ENCODE assay signal across 12 cellular contexts in genomic region chr19:33904681-33905080, GRCh38.
A peak's percentile ranks its signal among the peaks of the same experiment; 100 is the strongest.
DNase-seq lines count a peak whose midpoint lies in the region; ATAC-seq and TF ChIP-seq lines count a peak whose summit lies in the region.
"Had no signal": no experiment of that assay in that cellular context is flagged by ENCODE, and none has a peak within 500 bp of the region (broad histone marks: within the 10 kb centered on the region; RNA-seq: fewer than 3 reads in every experiment).

No MANE protein-coding gene starts in this region.

- CTCF ChIA-PET in HEK293 (lab: Yijun Ruan, JAX), result interaction anchor here (0.7 kb wide), 2 partner anchors 127 to 243 kb away, joined by 3 to 4 read pairs; no protein-coding TSS in a partner anchor
- CTCF ChIA-PET in mammary epithelial cell (lab: Charles Lee; ENCODE audit: low non-redundant PET), result no interaction called here
- CTCF ChIA-PET in A673 (lab: Charles Lee), result no interaction called here

- POLR2A ChIA-PET in HEK293 (lab: Yijun Ruan, JAX), result no interaction called here
- POLR2A ChIA-PET in A673 (lab: Charles Lee; ENCODE audit: low non-redundant PET), result interaction anchor here (0.6 kb wide), 1 partner anchor 109 kb away, joined by 4 read pairs; no protein-coding TSS in a partner anchor

- H3K4me3 ChIP-seq in HEK293 (ENCODE audit: low read depth, low read length) (no peak overlapping the region), mammary epithelial cell (replicated peaks in 1 of 3; ENCODE audit: insufficient read depth in 1 of 3, low read depth in 2 of 3, low read length in 3 of 3) (no peak overlapping the region), kidney epithelial cell (ENCODE audit: low read depth, low read length) (no peak overlapping the region), gastrocnemius medialis (no peak overlapping the region), A673 (ENCODE audit: low read depth, low read length, poor library complexity, severe bottlenecking) (no peak overlapping the region)
- H3K4me3 ChIP-seq: mucosa of descending colon, SK-N-MC had no signal

- DNase-seq in mammary epithelial cell (peak; percentile 67), kidney epithelial cell (ENCODE audit: low read depth) (peak; percentile 45), gastrocnemius medialis (no peak), A673 (ENCODE audit: low spot score) (no peak), EL (no peak), left lobe of liver (ENCODE audit: low spot score) (no peak)
- DNase-seq: COR-L47, NCI-H2171 treated with DMSO at 0.1 percent for 48 hours had no signal

- H3K4me1 ChIP-seq in HEK293 (ENCODE audit: control insufficient read depth, insufficient read depth, low read length), result peaks cover 23% of the 10 kb centered on the region
- peaks cover 21% of the 10 kb centered on the region for H3K4me1 ChIP-seq in mammary epithelial cell (ENCODE audit: insufficient read depth, low read length)
- H3K4me1 ChIP-seq in gastrocnemius medialis, result peaks cover 3 to 4% of the 10 kb centered on the region in 2 donors
- H3K4me1 ChIP-seq in A673 (ENCODE audit: insufficient read depth, low read length, poor library complexity, severe bottlenecking), result no peaks in the 10 kb centered on the region

- no peaks in the 10 kb centered on the region for H4K20me1 ChIP-seq in mammary epithelial cell (ENCODE audit: insufficient read depth, low read length)

- H3K27me3 ChIP-seq in mammary epithelial cell (ENCODE audit: insufficient read depth, low read length) (no peaks in the 10 kb centered on the region), kidney epithelial cell (ENCODE audit: control insufficient read depth, insufficient read depth, low read length) (peaks cover 11% of the 10 kb centered on the region), gastrocnemius medialis (peaks cover 0 to 19% (median 15%) of the 10 kb centered on the region in 3 donors), A673 (replicated peaks; ENCODE audit: insufficient read depth, low read depth, low read length, poor library complexity) (peaks cover 55% of the 10 kb centered on the region)

- intact Hi-C loops in mammary epithelial cell (cut with micrococcal nuclease), result no loop called here
- intact Hi-C loops in gastrocnemius medialis (cut with DNase I; ENCODE audit: low total_unique reads), result no loop called here
- intact Hi-C loops in A673 (cut with micrococcal nuclease; ENCODE audit: unreplicated experiment), result no loop called here

- no peaks in the 10 kb centered on the region for H3K79me2 ChIP-seq in mammary epithelial cell (ENCODE audit: insufficient read depth, low read length)

- no peak for TF ChIP-seq POLR2A in gastrocnemius medialis (IDR thresholded peaks at IDR 0.05)

- H2AFZ ChIP-seq in mammary epithelial cell (ENCODE audit: low read depth, low read length), result no peak overlapping the region

- TF ChIP-seq CTCF in HEK293 (tag by site-specific recombination; IDR thresholded peaks at IDR 0.05), result no peak
- TF ChIP-seq CTCF in mammary epithelial cell (conservative IDR thresholded peaks at IDR 0.05 in 1 of 2, IDR thresholded peaks at IDR 0.05 in 1 of 2; ENCODE audit: extremely low read depth in 1 of 2, insufficient read depth in 1 of 2, low read depth in 1 of 2, low read length in 2 of 2), result no peak
- no peak for TF ChIP-seq CTCF in kidney epithelial cell (IDR thresholded peaks at IDR 0.05; ENCODE audit: insufficient read depth, low read length, poor library complexity, severe bottlenecking)
- TF ChIP-seq CTCF in gastrocnemius medialis (IDR thresholded peaks at IDR 0.05 in 4 of 5, conservative IDR thresholded peaks at IDR 0.05 in 1 of 5), result no peak
- no peak for TF ChIP-seq CTCF in A673 (conservative IDR thresholded peaks at IDR 0.05; ENCODE audit: low read depth, low read length)

- BruUV-seq in mammary epithelial cell (replicated peaks; lab: Mats Ljungman, UMichigan) (no TSS peak), A673 (replicated peaks; lab: Mats Ljungman, UMichigan) (no TSS peak)

- dilution Hi-C loops in mammary epithelial cell (cut with HindIII; ENCODE audit: low sequenced_read_pairs), result no loop called here

- peak overlapping the region; percentile 92 for H3K4me2 ChIP-seq in mammary epithelial cell (ENCODE audit: insufficient read depth, low read depth, low read length)

- WGBS in mammary epithelial cell (ENCODE audit: low coverage, missing lambda C conversion rate), result 23% methylated on average over 7 of the region's 7 CpGs

- no peak overlapping the region for H3K9ac ChIP-seq in mammary epithelial cell (ENCODE audit: insufficient read depth, low read length)

- in situ Hi-C loops in mammary epithelial cell (cut with MboI; ENCODE audit: low sequenced_read_pairs in 2 of 2), result no loop called here
- in situ Hi-C loops in gastrocnemius medialis (cut with MboI; ENCODE audit: low sequenced_read_pairs in 4 of 4), result no loop called here

- H3K27ac ChIP-seq in HEK293 (ENCODE audit: extremely low read depth, low read depth, low read length) (no peak overlapping the region), mammary epithelial cell (ENCODE audit: insufficient read depth, low read depth, low read length) (no peak overlapping the region), gastrocnemius medialis (peak overlapping the region; percentile 55 to 74 (median 64)), A673 (ENCODE audit: low read depth, low read length, poor library complexity, severe bottlenecking) (no peak overlapping the region)
- H3K27ac ChIP-seq: SK-N-MC had no signal

- H3K36me3 ChIP-seq in HEK293 (ENCODE audit: control insufficient read depth in 2 of 2, insufficient read depth in 1 of 2, low read length in 2 of 2) (no peaks in the 10 kb centered on the region; a peak in 1 of 3 replicates), mammary epithelial cell (ENCODE audit: insufficient read depth, low read length) (no peaks in the 10 kb centered on the region), kidney epithelial cell (ENCODE audit: control insufficient read depth, insufficient read depth, low read length) (no peaks in the 10 kb centered on the region), gastrocnemius medialis (no peaks in the 10 kb centered on the region), A673 (ENCODE audit: insufficient read depth, low read length, poor library complexity, severe bottlenecking) (no peaks in the 10 kb centered on the region)

- H3K9me3 ChIP-seq in HEK293 (ENCODE audit: control insufficient read depth, insufficient read depth, low read depth, low read length) (no peaks in the 10 kb centered on the region; the same call in 1 of the 2 replicates), mammary epithelial cell (replicated peaks; ENCODE audit: insufficient read depth, low read length) (no peaks in the 10 kb centered on the region), gastrocnemius medialis (no peaks in the 10 kb centered on the region), A673 (ENCODE audit: low read depth, low read length, poor library complexity, severe bottlenecking) (no peaks in the 10 kb centered on the region)
- H3K9me3 ChIP-seq: mucosa of descending colon had no signal

- ATAC-seq in gastrocnemius medialis (no peak), HG03442 (IDR thresholded peaks at IDR 0.05; ENCODE audit: unreplicated experiment) (no peak), left lobe of liver (no peak)

TF ChIP-seq in HEK293, 187 proteins besides CTCF, POLR2A, EP300 and RAD21 (continues in another document):
- no peak for TF ChIP-seq ZNF626 (tag by site-specific recombination; IDR thresholded peaks at IDR 0.05)
- no peak for TF ChIP-seq ZNF266 (tag by site-specific recombination; IDR thresholded peaks at IDR 0.05; ENCODE audit: low read depth)
- no peak for TF ChIP-seq ZFP3 (tag by site-specific recombination; IDR thresholded peaks at IDR 0.05; ENCODE audit: low read depth)
- no peak for TF ChIP-seq ZNF549 (tag by site-specific recombination; IDR thresholded peaks at IDR 0.05)
- no peak for TF ChIP-seq ZNF600 (tag by site-specific recombination; IDR thresholded peaks at IDR 0.05)
- TF ChIP-seq ZNF777 (tag by site-specific recombination; IDR thresholded peaks at IDR 0.05; ENCODE audit: borderline replicate concordance), result no peak
- TF ChIP-seq ZNF596 (tag by site-specific recombination; IDR thresholded peaks at IDR 0.05), result no peak
- TF ChIP-seq ZNF155 (tag by site-specific recombination; IDR thresholded peaks at IDR 0.05), result no peak
- no peak for TF ChIP-seq ZNF621 (tag by site-specific recombination; IDR thresholded peaks at IDR 0.05)
- no peak for TF ChIP-seq ZNF423 (tag by site-specific recombination; IDR thresholded peaks at IDR 0.05)
- TF ChIP-seq ZNF521 (tag by site-specific recombination; IDR thresholded peaks at IDR 0.05), result no peak
- TF ChIP-seq ZNF19 (tag by site-specific recombination; IDR thresholded peaks at IDR 0.05; ENCODE audit: low read depth), result no peak
- no peak for TF ChIP-seq OVOL3 (tag by site-specific recombination; IDR thresholded peaks at IDR 0.05)
- TF ChIP-seq IKZF3 (tag by site-specific recombination; IDR thresholded peaks at IDR 0.05), result no peak
- TF ChIP-seq ZBTB26 (tag by site-specific recombination; optimal IDR thresholded peaks at IDR 0.05), result no peak
- no peak for TF ChIP-seq YY1 (tag by site-specific recombination; IDR thresholded peaks at IDR 0.05)
- no peak for TF ChIP-seq ZNF677 (tag by site-specific recombination; IDR thresholded peaks at IDR 0.05)
- no peak for TF ChIP-seq ZNF501 (tag by site-specific recombination; IDR thresholded peaks at IDR 0.05)
- no peak for TF ChIP-seq TCF7L2 (IDR thresholded peaks at IDR 0.05; ENCODE audit: borderline replicate concordance, low read depth, low read length)
- TF ChIP-seq ZNF514 (tag by site-specific recombination; IDR thresholded peaks at IDR 0.05), result no peak

Comparison
In these comparisons a context has a peak if more than half of its experiments do, and no peak if none do; other contexts are left out.
1. H3K27ac ChIP-seq: peak in gastrocnemius medialis (4 of 4); none in HEK293 (single experiment), mammary epithelial cell (single experiment) and A673 (single experiment).
2. DNase-seq: peak in mammary epithelial cell (single experiment) and kidney epithelial cell (single experiment); none in gastrocnemius medialis (0 of 2), A673 (single experiment), EL (single experiment) and left lobe of liver (single experiment).